ENCODE assay signal across 8 cellular contexts in genomic region chr12:13097526-13097925, GRCh38. TPM values are rescaled to one million over a fixed set of nuclear protein-coding genes. Genes with fewer than 3 reads are reported as not detected.
A peak's percentile ranks its signal among the peaks of the same experiment; 100 is the strongest.
DNase-seq lines count a peak whose midpoint lies in the region; ATAC-seq, FAIRE-seq and TF ChIP-seq lines count a peak whose summit lies in the region.

No MANE protein-coding gene starts in this region.

- no peak overlapping the region for H2BK5ac ChIP-seq in H1 (ENCODE audit: low read depth, low read length)

- H3K56ac ChIP-seq in H1 (replicated peaks; ENCODE audit: insufficient read length, low read depth, low read length): no peak overlapping the region

- H3K9ac ChIP-seq in H1 (replicated peaks in 1 of 4; ENCODE audit: extremely low read depth in 1 of 4, low read depth in 3 of 4, low read length in 3 of 4): no peak overlapping the region

- no peak overlapping the region for H2BK15ac ChIP-seq in H1 (ENCODE audit: low read length)

- no peaks in the 10 kb centered on the region for H3K36me3 Mint-ChIP-seq in CD4-positive, alpha-beta T cell (ENCODE audit: low read depth)
- no peaks in the 10 kb centered on the region for H3K36me3 Mint-ChIP-seq in osteocyte (ENCODE audit: unreplicated experiment)

- POLR2A ChIA-PET in CD4-positive, alpha-beta T cell (lab: Charles Lee): interaction anchor here (0.6 to 1.5 kb wide), 3 partner anchors 84 to 114 kb away, joined by 3 to 5 read pairs (median 4); no protein-coding TSS in a partner anchor
- POLR2A ChIA-PET in H1 (lab: Charles Lee; ENCODE audit: partially characterized antibody): interaction anchor here (6.0 kb wide), 1 partner anchor 8 kb away, joined by 44 read pairs; no protein-coding TSS in a partner anchor

- no peak overlapping the region for H4K8ac ChIP-seq in H1 (ENCODE audit: extremely low read depth, insufficient read depth, low read length)

- no peak overlapping the region for H2BK12ac ChIP-seq in H1 (ENCODE audit: low read depth, low read length)

- H4K5ac ChIP-seq in H1 (ENCODE audit: insufficient read length, low read depth, low read length): peak overlapping the region; percentile 46

- H3K4me1 ChIP-seq in H1 (replicated peaks in 1 of 4; ENCODE audit: control insufficient read depth in 3 of 4, insufficient read depth in 4 of 4, low read length in 3 of 4) (peaks cover 5 to 21% (median 14%) of the 10 kb centered on the region in 4 experiments), mucosa of descending colon (ENCODE audit: low read depth) (peaks cover 25% of the 10 kb centered on the region)

- no peak overlapping the region for H2BK20ac ChIP-seq in H1 (ENCODE audit: low read length)

- no peak for TF ChIP-seq CTCF in CD4-positive, alpha-beta T cell (IDR thresholded peaks at IDR 0.05)
- no peak for TF ChIP-seq CTCF in H1 (IDR thresholded peaks at IDR 0.05; ENCODE audit: control extremely low read depth in 1 of 3, insufficient read depth in 1 of 3, low read depth in 1 of 3, low read length in 3 of 3)
- TF ChIP-seq CTCF in osteocyte (IDR thresholded peaks at IDR 0.05): no peak
- no peak for TF ChIP-seq CTCF in mucosa of descending colon (IDR thresholded peaks at IDR 0.05)

- CTCF ChIA-PET in CD4-positive, alpha-beta T cell (lab: Charles Lee): interaction anchor here (6.9 kb wide), 1 partner anchor 114 kb away, joined by 50 read pairs; no protein-coding TSS in a partner anchor
- CTCF ChIA-PET in H1 (lab: Charles Lee; ENCODE audit: partially characterized antibody): interaction anchor here (0.8 to 6.0 kb wide), 8 partner anchors 12 to 137 kb away, joined by 3 to 69 read pairs (median 10); partner anchors contain the start of gene EMP1

- H3K36me3 ChIP-seq in H1 (ENCODE audit: control insufficient read depth in 2 of 4, insufficient read depth in 4 of 4, low read length in 3 of 4) (no peaks in the 10 kb centered on the region), mucosa of descending colon (ENCODE audit: low read depth) (no peaks in the 10 kb centered on the region)

- no peak overlapping the region for H4K91ac ChIP-seq in H1 (replicated peaks; ENCODE audit: insufficient read length, low read length)

- no peaks in the 10 kb centered on the region for H3K9me3 ChIP-seq in CD4-positive, alpha-beta T cell (ENCODE audit: control insufficient read depth, low read length)
- H3K9me3 ChIP-seq in H1 (ENCODE audit: insufficient read depth in 2 of 2, low read depth in 1 of 2, low read length in 1 of 2) (no peaks in the 10 kb centered on the region), mucosa of descending colon (no peaks in the 10 kb centered on the region)

- no peaks in the 10 kb centered on the region for H3K27me3 Mint-ChIP-seq in CD4-positive, alpha-beta T cell
- H3K27me3 Mint-ChIP-seq in osteocyte (ENCODE audit: unreplicated experiment): no peaks in the 10 kb centered on the region

- H3K79me2 ChIP-seq in H1 (ENCODE audit: control insufficient read depth in 1 of 2, insufficient read depth in 2 of 2, low read length in 2 of 2): no peaks in the 10 kb centered on the region

- H3K4me3 Mint-ChIP-seq in CD4-positive, alpha-beta T cell: peak overlapping the region; percentile 72
- peak overlapping the region; percentile 6 for H3K4me3 Mint-ChIP-seq in osteocyte (ENCODE audit: unreplicated experiment)

- DNase-seq in CD4-positive, alpha-beta T cell: no peak
- DNase-seq in NOMO-1 treated with dmso at 0.1 percent for 144 hours (lab: John Stamatoyannopoulos, UW; ENCODE audit: unreplicated experiment) (peak; percentile 59), H1 (ENCODE audit: low read depth in 1 of 2, low spot score in 2 of 2) (no peak), osteocyte (ENCODE audit: extremely low spot score, unreplicated experiment) (no peak), NCI-H2196 treated with DMSO at 0.1 percent for 48 hours (lab: John Stamatoyannopoulos, UW; ENCODE audit: unreplicated experiment) (no peak), NK-92 (lab: John Stamatoyannopoulos, UW; ENCODE audit: unreplicated experiment) (no peak), mucosa of descending colon (no peak), HCEC 1CT (no peak)

- no peak overlapping the region for H3K27ac ChIP-seq in CD4-positive, alpha-beta T cell (ENCODE audit: low read depth, low read length)
- H3K27ac ChIP-seq in H1 (ENCODE audit: low read depth, low read length): no peak overlapping the region; the same call in 1 of the 2 replicates

- H3K23ac ChIP-seq in H1 (ENCODE audit: insufficient read length): no peak overlapping the region

- no peak overlapping the region for H3K18ac ChIP-seq in H1 (ENCODE audit: extremely low read depth, low read length)

- H2BK120ac ChIP-seq in H1 (replicated peaks; ENCODE audit: low read depth, low read length): no peak overlapping the region

- H3K9me3 Mint-ChIP-seq in CD4-positive, alpha-beta T cell: no peaks in the 10 kb centered on the region
- H3K9me3 Mint-ChIP-seq in osteocyte (ENCODE audit: unreplicated experiment): no peaks in the 10 kb centered on the region

- no peak for ATAC-seq in CD4-positive, alpha-beta T cell (ENCODE audit: poor library complexity)
- ATAC-seq in mucosa of descending colon: no peak

- H2AFZ ChIP-seq in H1 (ENCODE audit: low read length): peak overlapping the region; percentile 98

- no peak for TF ChIP-seq EP300 in H1 (IDR thresholded peaks at IDR 0.05; ENCODE audit: borderline replicate concordance in 1 of 2, low read depth in 2 of 2, low read length in 2 of 2)

- H3K4me3 ChIP-seq in H1 (ENCODE audit: extremely low read depth in 1 of 4, insufficient read depth in 2 of 4, low read depth in 3 of 4, low read length in 4 of 4) (no peak overlapping the region), mucosa of descending colon (no peak overlapping the region)

- no peak for FAIRE-seq in H1 (lab: Jason Lieb, UNC)

- no peaks in the 10 kb centered on the region for H3K27me3 ChIP-seq in CD4-positive, alpha-beta T cell (ENCODE audit: control insufficient read depth, insufficient read depth, low read length)
- H3K27me3 ChIP-seq in H1 (replicated peaks in 1 of 4; ENCODE audit: control insufficient read depth in 3 of 4, extremely low read depth in 1 of 4, insufficient read depth in 3 of 4, low read length in 3 of 4): no peaks in the 10 kb centered on the region

- no peak for TF ChIP-seq RAD21 in H1 (IDR thresholded peaks at IDR 0.05 in 1 of 2, conservative IDR thresholded peaks at IDR 0.05 in 1 of 2; ENCODE audit: low read depth in 2 of 2, low read length in 2 of 2)

- peaks cover 9% of the 10 kb centered on the region; the same call in 1 of the 2 replicates for H3K23me2 ChIP-seq in H1 (ENCODE audit: low read depth, low read length)

- peak overlapping the region; percentile 94 for H3K27ac Mint-ChIP-seq in CD4-positive, alpha-beta T cell
- peak overlapping the region; percentile 98 for H3K27ac Mint-ChIP-seq in osteocyte (ENCODE audit: unreplicated experiment)

- TF ChIP-seq POLR2A in H1 (IDR thresholded peaks at IDR 0.05; ENCODE audit: control extremely low read depth in 1 of 2, low read depth in 2 of 2, low read length in 2 of 2): no peak

- H2AK5ac ChIP-seq in H1 (ENCODE audit: low read depth, low read length): no peak overlapping the region

- intact Hi-C loops in CD4-positive, alpha-beta T cell (cut with DNase I, micrococcal nuclease): loop anchor here in 1 of 2 experiments (2.0 to 10.0 kb wide), 4 partner anchors 181 to 1067 kb away; partner anchors contain the start of genes APOLD1 and DDX47
- intact Hi-C loops in mucosa of descending colon (cut with DNase I, micrococcal nuclease): loop anchor here in 1 of 2 donors (10.0 kb wide), 1 partner anchor 107 kb away; no protein-coding TSS in a partner anchor

- no peaks in the 10 kb centered on the region for H3K79me1 ChIP-seq in H1 (ENCODE audit: low read depth, low read length)

- H3K4me1 Mint-ChIP-seq in CD4-positive, alpha-beta T cell (ENCODE audit: low read depth): peaks cover 49% of the 10 kb centered on the region
- peaks cover 85% of the 10 kb centered on the region for H3K4me1 Mint-ChIP-seq in osteocyte (ENCODE audit: unreplicated experiment)

- H3K4me2 ChIP-seq in H1 (ENCODE audit: insufficient read depth in 1 of 2, low read depth in 2 of 2, low read length in 2 of 2): no peak overlapping the region

- no peaks in the 10 kb centered on the region for H4K20me1 ChIP-seq in H1 (replicated peaks in 1 of 2; ENCODE audit: control insufficient read depth in 1 of 2, insufficient read depth in 2 of 2, low read length in 2 of 2)

- H3K4ac ChIP-seq in H1 (replicated peaks; ENCODE audit: insufficient read length, low read depth, low read length): no peak overlapping the region

- 73% methylated on average over 6 of the region's 6 CpGs; no CpG with 5 or more reads in 1 of the 2 experiments for WGBS in H1 (ENCODE audit: extremely low coverage in 1 of 2, insufficient coverage in 1 of 2, insufficient read length in 1 of 2, insufficient replicate concordance in 2 of 2, low coverage in 1 of 2, low lambda C conversion rate in 2 of 2, missing lambda C conversion rate in 1 of 2), 2 experiments

- no peak overlapping the region for H3K14ac ChIP-seq in H1 (ENCODE audit: insufficient read length)

TF ChIP-seq in H1, 55 proteins besides CTCF, POLR2A, EP300 and RAD21 (continues in another document):
- TF ChIP-seq CTBP2 (IDR thresholded peaks at IDR 0.05; ENCODE audit: borderline replicate concordance, insufficient read depth, insufficient read length, low read length): no peak

RNA-seq across cellular contexts. Expression of gene GSG1, which starts 5.9 kb away (rescaled TPM):
- total RNA-seq in CD4-positive, alpha-beta T cell: not detected
- total RNA-seq in H1 (2021; fragmentation: NEBNext Ultra II Directional; extraction: Animal tissue kit (Norgen Biotek cat#: 25700)): 0.89 and 1.3 TPM in 2 replicates
- polyA plus RNA-seq in H1 (2011; rRNA removed): 1.3 and 1.4 TPM in 2 replicates
- 1.1 TPM for polyA plus RNA-seq in H1 (2011; cell fraction: cytosol; rRNA removed)
- polyA plus RNA-seq in H1 (2011; cell fraction: nucleus; rRNA removed): 0.91 TPM
- polyA plus RNA-seq in H1 (2012, experiment 1 of 2): 0.88 to 1.2 TPM (median 1.0 TPM) in 4 replicates
- 0.41 TPM for polyA plus RNA-seq in H1 (2012, experiment 2 of 2)
- 0.51 TPM for polyA plus RNA-seq in H1 (2013, experiment 1 of 2)
- polyA plus RNA-seq in H1 (2013, experiment 2 of 2): 0.63 TPM
- 0.73 and 1.1 TPM in 2 replicates for polyA minus RNA-seq in H1 (2011; rRNA and poly(A)+ RNA removed)
- polyA minus RNA-seq in H1 (2011; cell fraction: cytosol; rRNA and poly(A)+ RNA removed): 0.95 TPM
- polyA minus RNA-seq in H1 (2011; cell fraction: nucleus; rRNA and poly(A)+ RNA removed): 1.00 TPM
- total RNA-seq in osteocyte (not detected in 2 replicates), mucosa of descending colon (not detected)

RNA-seq across cellular contexts. Expression of gene FAM234B, which starts 53.3 kb away (rescaled TPM):
- 1 to 10 TPM; 3.0 to 3.2 TPM for total RNA-seq in CD4-positive, alpha-beta T cell
- 26.1 and 29.1 TPM in 2 replicates for total RNA-seq in H1 (2021; fragmentation: NEBNext Ultra II Directional; extraction: Animal tissue kit (Norgen Biotek cat#: 25700))
- polyA plus RNA-seq in H1 (2011; rRNA removed): 10.6 and 12.5 TPM in 2 replicates
- polyA plus RNA-seq in H1 (2011; cell fraction: cytosol; rRNA removed): 14.3 TPM
- 14.0 TPM for polyA plus RNA-seq in H1 (2011; cell fraction: nucleus; rRNA removed)
- polyA plus RNA-seq in H1 (2012, experiment 1 of 2): 17.3 to 20.9 TPM (median 20.0 TPM) in 4 replicates
- polyA plus RNA-seq in H1 (2012, experiment 2 of 2): 3.6 TPM
- 23.6 TPM for polyA plus RNA-seq in H1 (2013, experiment 1 of 2)
- polyA plus RNA-seq in H1 (2013, experiment 2 of 2): 21.9 TPM
- polyA minus RNA-seq in H1 (2011; rRNA and poly(A)+ RNA removed): 72.0 and 78.7 TPM in 2 replicates
- polyA minus RNA-seq in H1 (2011; cell fraction: cytosol; rRNA and poly(A)+ RNA removed): 24.0 TPM
- polyA minus RNA-seq in H1 (2011; cell fraction: nucleus; rRNA and poly(A)+ RNA removed): 35.1 TPM
- total RNA-seq in osteocyte (5.0 and 6.8 TPM in 2 replicates), mucosa of descending colon (1 to 10 TPM; 1.4 to 3.4 (median 1.9) TPM)
